14 cellular contexts compared by ENCODE assay signal in genomic region chr10:28054211-28054888, GRCh38. TPM values are rescaled to one million over a fixed set of nuclear protein-coding genes. Genes with fewer than 3 reads are reported as not detected.
DNase-seq lines count a peak whose midpoint lies in the region; ATAC-seq and TF ChIP-seq lines count a peak whose summit lies in the region.
"Had no signal": no experiment of that assay in that cellular context is flagged by ENCODE, and none has a peak within 500 bp of the region (broad histone marks: within the 10 kb centered on the region; RNA-seq: fewer than 3 reads in every experiment).

No MANE protein-coding gene starts in this region.

- H3K9me2 ChIP-seq in PC-9 (ENCODE audit: insufficient read depth) = no peaks in the 10 kb centered on the region

- no peaks in the 10 kb centered on the region for H3K79me2 ChIP-seq in PC-9 (ENCODE audit: low read depth)

- ATAC-seq in omental fat pad (ENCODE audit: low FRiP score) (peak; percentile 70), HG02759 (IDR thresholded peaks at IDR 0.05; ENCODE audit: unreplicated experiment) (no peak), HG02973 (IDR thresholded peaks at IDR 0.05; ENCODE audit: unreplicated experiment) (no peak)

- no peaks in the 10 kb centered on the region for H3K27me3 ChIP-seq in PC-9 (ENCODE audit: insufficient read depth, low read depth)

- CTCF ChIA-PET in PC-9 (lab: Charles Lee) = no interaction called here

- H3K4me1 ChIP-seq in PC-9 (replicated peaks; ENCODE audit: insufficient read depth) = no peaks in the 10 kb centered on the region

- no peak overlapping the region for H3K27ac ChIP-seq in PC-9

- H3K4me3 ChIP-seq in AG10803 (ENCODE audit: low read length) = no peak overlapping the region
- no peak overlapping the region for H3K4me3 ChIP-seq in epithelial cell of esophagus (ENCODE audit: low read length)
- no peak overlapping the region for H3K4me3 ChIP-seq in PC-9

- no peak for TF ChIP-seq CTCF in AG10803 (conservative IDR thresholded peaks at IDR 0.05; ENCODE audit: low read length)
- TF ChIP-seq CTCF in epithelial cell of esophagus (IDR thresholded peaks at IDR 0.05; ENCODE audit: insufficient read depth, low read depth, low read length, missing control alignments) = no peak
- TF ChIP-seq CTCF in omental fat pad (IDR thresholded peaks at IDR 0.05) = no peak
- TF ChIP-seq CTCF in PC-9 (conservative IDR thresholded peaks at IDR 0.05) = no peak

- no peaks in the 10 kb centered on the region for H4K20me1 ChIP-seq in PC-9 (ENCODE audit: insufficient read depth)

- intact Hi-C loops in PC-9 (cut with micrococcal nuclease; ENCODE audit: unreplicated experiment) = no loop called here

- H3K36me3 ChIP-seq in PC-9 (ENCODE audit: low read depth) = no peaks in the 10 kb centered on the region

- POLR2A ChIA-PET in PC-9 (lab: Charles Lee; ENCODE audit: unreplicated experiment) = no interaction called here

- no TSS peak for BruUV-seq in PC-9 (replicated peaks; lab: Mats Ljungman, UMichigan)

- H3F3A ChIP-seq in PC-9 (ENCODE audit: insufficient read depth, low read depth) = no peaks in the 10 kb centered on the region

- H3K9me3 ChIP-seq in PC-9 (ENCODE audit: insufficient read depth, low read depth) = no peaks in the 10 kb centered on the region

- DNase-seq in AG10803 (ENCODE audit: low read depth) (peak; percentile 98), NCI-H2196 (lab: John Stamatoyannopoulos, UW; ENCODE audit: unreplicated experiment) (peak; percentile 7), epithelial cell of esophagus (ENCODE audit: low read depth) (peak; percentile 69), omental fat pad (ENCODE audit: low spot score) (no peak), PC-9 (no peak), NCI-H82 (lab: John Stamatoyannopoulos, UW) (no peak)
- DNase-seq: activated B cell treated with CpG ODN at 0.5 μM for 24 hours; effector CD8-positive, alpha-beta T cell; left cardiac atrium; NCI-H1417 treated with DMSO at 0.1 percent for 48 hours had no signal

- no peak overlapping the region for H3K4me2 ChIP-seq in PC-9

- no peak overlapping the region for H2AFZ ChIP-seq in PC-9

RNA-seq across cellular contexts. Expression of gene ODAD2, which starts 55.5 kb away (rescaled TPM):
- total RNA-seq in omental fat pad (1 to 10 TPM in 1 of 4 donors, under 1 TPM in 1, not detected in 2; 0.31 to 3.2 TPM), PC-9 (2021) (not detected in 2 replicates)
- total RNA-seq: activated B cell treated with CpG ODN at 0.5 μM for 24 hours; activated T-helper 2 cell treated with anti-CD3 and anti-CD28 coated beads, Interferon-gamma antibody, Interleukin-2, Interleukin-4, amounts not matched to agents 10 μg/mL and 5 μg/mL and 100 μg/mL, durations not matched to agents 14 hours and 24 hours and 36 hours; OCI-LY7 had no signal

Comparison
In these comparisons a context has a peak if more than half of its experiments do, and no peak if none do; other contexts are left out.
1. DNase-seq: peak in AG10803 (single experiment), NCI-H2196 (single experiment) and epithelial cell of esophagus (single experiment); none in omental fat pad (single experiment), PC-9 (0 of 2) and NCI-H82 (single experiment).